ENCODE assay signal across 2 cellular contexts in the genomic region with DNA sequence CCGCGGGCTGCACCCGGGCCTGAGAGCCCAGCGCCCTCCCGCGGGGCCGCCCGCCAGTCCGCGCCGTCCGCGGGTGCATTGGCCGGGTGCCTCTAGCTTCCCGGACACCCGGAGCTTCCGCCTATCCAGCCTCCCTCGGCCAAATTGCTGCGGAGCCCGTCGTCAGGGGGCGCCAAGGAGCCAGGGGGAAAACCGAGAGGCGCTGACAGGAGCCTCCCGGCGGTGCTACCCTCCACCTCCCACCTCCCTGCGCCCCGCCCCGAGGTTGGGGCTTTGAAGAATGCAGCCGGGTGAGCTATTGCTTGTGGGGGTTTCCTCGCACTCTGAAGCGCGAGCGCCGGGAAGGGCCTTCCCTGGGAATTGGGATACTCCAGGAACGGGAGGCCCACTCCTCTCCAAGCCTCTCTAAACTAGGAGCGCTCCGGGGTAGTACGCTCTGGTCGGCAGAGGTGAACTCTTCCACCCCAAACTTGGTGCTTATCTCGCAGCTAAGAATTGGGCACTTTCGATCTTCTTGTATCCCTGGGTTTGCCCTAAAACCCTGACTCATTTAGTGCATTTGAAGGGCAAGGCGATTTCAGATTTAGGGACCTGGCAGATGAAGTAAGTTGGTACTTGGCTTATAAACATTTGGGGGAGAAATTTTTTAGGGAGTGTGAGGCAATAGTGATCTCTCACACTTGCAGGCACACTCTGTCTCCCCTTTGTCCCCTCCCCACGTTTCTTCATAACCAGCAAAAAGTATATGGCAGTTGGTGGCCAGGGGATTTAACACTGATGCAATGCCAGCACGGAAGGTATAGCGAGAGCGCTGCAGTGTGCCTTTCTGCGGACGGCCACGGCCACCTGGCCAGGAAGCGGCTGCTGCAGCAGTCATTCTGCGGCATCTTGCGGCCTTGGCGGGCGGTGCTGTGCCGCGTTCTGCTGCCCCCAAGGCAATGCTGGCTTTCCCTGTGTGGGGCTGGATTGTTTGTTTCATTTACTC.
A peak's percentile ranks its signal among the peaks of the same experiment; 100 is the strongest.
TF ChIP-seq lines count a peak whose summit lies in the region.

No MANE protein-coding gene starts in this region.

TF ChIP-seq in HCT116, 20 proteins besides CTCF, POLR2A, EP300 and RAD21 (continued from another document):
- TF ChIP-seq EZH2 (IDR thresholded peaks at IDR 0.05) (no peak), ELF1 (IDR thresholded peaks at IDR 0.05; ENCODE audit: borderline replicate concordance, low read depth) (peak; percentile 34; the same call in 1 of the 2 replicates), CBX3 (IDR thresholded peaks at IDR 0.05; ENCODE audit: low read depth) (peak; percentile 68; the same call in 1 of the 2 replicates), POLR2AphosphoS5 (IDR thresholded peaks at IDR 0.05; ENCODE audit: low read depth, low read length) (peak; percentile 53), SP1 (IDR thresholded peaks at IDR 0.05; ENCODE audit: low read depth) (peak; percentile 24; the same call in 1 of the 2 replicates), TCF7L2 (IDR thresholded peaks at IDR 0.05; ENCODE audit: borderline replicate concordance, extremely low read depth, insufficient read depth, insufficient read length) (peak; percentile 64), YY1 (IDR thresholded peaks at IDR 0.05; ENCODE audit: extremely low read depth, insufficient replicate concordance, low read depth, low read length) (peak; percentile 74), SIN3A (IDR thresholded peaks at IDR 0.05; ENCODE audit: low read depth) (peak; percentile 67), CEBPB (IDR thresholded peaks at IDR 0.05; ENCODE audit: low read depth) (no peak), FOSL1 (IDR thresholded peaks at IDR 0.05; ENCODE audit: low read depth) (0 out of 2 replicates have a peak, but pooled peaks have one; percentile 5)
- TF ChIP-seq, protein P1, sequence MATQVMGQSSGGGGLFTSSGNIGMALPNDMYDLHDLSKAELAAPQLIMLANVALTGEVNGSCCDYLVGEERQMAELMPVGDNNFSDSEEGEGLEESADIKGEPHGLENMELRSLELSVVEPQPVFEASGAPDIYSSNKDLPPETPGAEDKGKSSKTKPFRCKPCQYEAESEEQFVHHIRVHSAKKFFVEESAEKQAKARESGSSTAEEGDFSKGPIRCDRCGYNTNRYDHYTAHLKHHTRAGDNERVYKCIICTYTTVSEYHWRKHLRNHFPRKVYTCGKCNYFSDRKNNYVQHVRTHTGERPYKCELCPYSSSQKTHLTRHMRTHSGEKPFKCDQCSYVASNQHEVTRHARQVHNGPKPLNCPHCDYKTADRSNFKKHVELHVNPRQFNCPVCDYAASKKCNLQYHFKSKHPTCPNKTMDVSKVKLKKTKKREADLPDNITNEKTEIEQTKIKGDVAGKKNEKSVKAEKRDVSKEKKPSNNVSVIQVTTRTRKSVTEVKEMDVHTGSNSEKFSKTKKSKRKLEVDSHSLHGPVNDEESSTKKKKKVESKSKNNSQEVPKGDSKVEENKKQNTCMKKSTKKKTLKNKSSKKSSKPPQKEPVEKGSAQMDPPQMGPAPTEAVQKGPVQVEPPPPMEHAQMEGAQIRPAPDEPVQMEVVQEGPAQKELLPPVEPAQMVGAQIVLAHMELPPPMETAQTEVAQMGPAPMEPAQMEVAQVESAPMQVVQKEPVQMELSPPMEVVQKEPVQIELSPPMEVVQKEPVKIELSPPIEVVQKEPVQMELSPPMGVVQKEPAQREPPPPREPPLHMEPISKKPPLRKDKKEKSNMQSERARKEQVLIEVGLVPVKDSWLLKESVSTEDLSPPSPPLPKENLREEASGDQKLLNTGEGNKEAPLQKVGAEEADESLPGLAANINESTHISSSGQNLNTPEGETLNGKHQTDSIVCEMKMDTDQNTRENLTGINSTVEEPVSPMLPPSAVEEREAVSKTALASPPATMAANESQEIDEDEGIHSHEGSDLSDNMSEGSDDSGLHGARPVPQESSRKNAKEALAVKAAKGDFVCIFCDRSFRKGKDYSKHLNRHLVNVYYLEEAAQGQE (IDR thresholded peaks at IDR 0.05; ENCODE audit: low read depth): no peak
- TF ChIP-seq, protein P2, sequence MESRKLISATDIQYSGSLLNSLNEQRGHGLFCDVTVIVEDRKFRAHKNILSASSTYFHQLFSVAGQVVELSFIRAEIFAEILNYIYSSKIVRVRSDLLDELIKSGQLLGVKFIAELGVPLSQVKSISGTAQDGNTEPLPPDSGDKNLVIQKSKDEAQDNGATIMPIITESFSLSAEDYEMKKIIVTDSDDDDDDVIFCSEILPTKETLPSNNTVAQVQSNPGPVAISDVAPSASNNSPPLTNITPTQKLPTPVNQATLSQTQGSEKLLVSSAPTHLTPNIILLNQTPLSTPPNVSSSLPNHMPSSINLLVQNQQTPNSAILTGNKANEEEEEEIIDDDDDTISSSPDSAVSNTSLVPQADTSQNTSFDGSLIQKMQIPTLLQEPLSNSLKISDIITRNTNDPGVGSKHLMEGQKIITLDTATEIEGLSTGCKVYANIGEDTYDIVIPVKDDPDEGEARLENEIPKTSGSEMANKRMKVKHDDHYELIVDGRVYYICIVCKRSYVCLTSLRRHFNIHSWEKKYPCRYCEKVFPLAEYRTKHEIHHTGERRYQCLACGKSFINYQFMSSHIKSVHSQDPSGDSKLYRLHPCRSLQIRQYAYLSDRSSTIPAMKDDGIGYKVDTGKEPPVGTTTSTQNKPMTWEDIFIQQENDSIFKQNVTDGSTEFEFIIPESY (IDR thresholded peaks at IDR 0.05; ENCODE audit: extremely low read depth, insufficient replicate concordance, low read length): peak; percentile 42

TF ChIP-seq in SK-N-SH treated with all-trans-retinoic acid at 6 μM for 48 hours, 23 proteins besides CTCF, POLR2A, EP300 and RAD21 (continued from another document):
- TF ChIP-seq, protein P3, sequence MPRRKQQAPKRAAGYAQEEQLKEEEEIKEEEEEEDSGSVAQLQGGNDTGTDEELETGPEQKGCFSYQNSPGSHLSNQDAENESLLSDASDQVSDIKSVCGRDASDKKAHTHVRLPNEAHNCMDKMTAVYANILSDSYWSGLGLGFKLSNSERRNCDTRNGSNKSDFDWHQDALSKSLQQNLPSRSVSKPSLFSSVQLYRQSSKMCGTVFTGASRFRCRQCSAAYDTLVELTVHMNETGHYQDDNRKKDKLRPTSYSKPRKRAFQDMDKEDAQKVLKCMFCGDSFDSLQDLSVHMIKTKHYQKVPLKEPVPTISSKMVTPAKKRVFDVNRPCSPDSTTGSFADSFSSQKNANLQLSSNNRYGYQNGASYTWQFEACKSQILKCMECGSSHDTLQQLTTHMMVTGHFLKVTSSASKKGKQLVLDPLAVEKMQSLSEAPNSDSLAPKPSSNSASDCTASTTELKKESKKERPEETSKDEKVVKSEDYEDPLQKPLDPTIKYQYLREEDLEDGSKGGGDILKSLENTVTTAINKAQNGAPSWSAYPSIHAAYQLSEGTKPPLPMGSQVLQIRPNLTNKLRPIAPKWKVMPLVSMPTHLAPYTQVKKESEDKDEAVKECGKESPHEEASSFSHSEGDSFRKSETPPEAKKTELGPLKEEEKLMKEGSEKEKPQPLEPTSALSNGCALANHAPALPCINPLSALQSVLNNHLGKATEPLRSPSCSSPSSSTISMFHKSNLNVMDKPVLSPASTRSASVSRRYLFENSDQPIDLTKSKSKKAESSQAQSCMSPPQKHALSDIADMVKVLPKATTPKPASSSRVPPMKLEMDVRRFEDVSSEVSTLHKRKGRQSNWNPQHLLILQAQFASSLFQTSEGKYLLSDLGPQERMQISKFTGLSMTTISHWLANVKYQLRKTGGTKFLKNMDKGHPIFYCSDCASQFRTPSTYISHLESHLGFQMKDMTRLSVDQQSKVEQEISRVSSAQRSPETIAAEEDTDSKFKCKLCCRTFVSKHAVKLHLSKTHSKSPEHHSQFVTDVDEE (CRISPR knock-in tag; IDR thresholded peaks at IDR 0.05): no peak
- TF ChIP-seq ZNF70 (CRISPR knock-in tag; IDR thresholded peaks at IDR 0.05) (no peak), SNAI2 (CRISPR knock-in tag; IDR thresholded peaks at IDR 0.05) (no peak)
